In the genomic region with DNA sequence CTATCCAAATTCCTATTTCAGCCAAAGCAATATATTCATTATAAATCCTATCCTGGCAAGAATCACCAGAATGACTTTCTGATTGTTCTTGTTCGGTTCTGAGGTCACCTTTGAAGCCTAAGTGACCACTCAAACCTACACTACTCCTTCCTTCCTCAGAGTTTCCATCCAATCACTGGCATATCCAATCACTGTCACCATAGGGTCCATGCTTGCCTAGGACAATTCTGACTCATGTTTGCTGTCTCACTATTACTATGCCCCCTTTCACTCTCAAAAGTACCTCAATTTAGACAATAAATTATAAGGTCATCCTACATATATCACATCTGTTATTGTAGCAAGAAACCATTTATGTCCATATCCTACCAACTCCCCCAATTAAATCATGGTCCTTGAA, we compare ENCODE assay signal across 15 cellular contexts. TPM values are rescaled to one million over a fixed set of nuclear protein-coding genes. Genes with fewer than 3 reads are reported as not detected.
DNase-seq lines count a peak whose midpoint lies in the region; ATAC-seq and TF ChIP-seq lines count a peak whose summit lies in the region.
"Had no signal": no experiment of that assay in that cellular context is flagged by ENCODE, and none has a peak within 500 bp of the region (broad histone marks: within the 10 kb centered on the region; RNA-seq: fewer than 3 reads in every experiment).

No MANE protein-coding gene starts in this region.

- no peaks in the 10 kb centered on the region for H3K4me1 ChIP-seq in PC-9 (replicated peaks; ENCODE audit: insufficient read depth)
- no peaks in the 10 kb centered on the region for H3K4me1 ChIP-seq in MM.1S (ENCODE audit: low read length)

- H3K4me3 Mint-ChIP-seq in activated T-cell treated with anti-CD3 and anti-CD28 coated beads, Interleukin-2, amount 50 U/mL, for 4 hours: no peak overlapping the region
- no peak overlapping the region for H3K4me3 Mint-ChIP-seq in activated T-helper 17 cell treated with anti-CD3 and anti-CD28 coated beads, Interleukin-2, amount 50 U/mL, for 72 hours
- no peak overlapping the region for H3K4me3 Mint-ChIP-seq in stimulated activated memory B cell treated with anti-CD40 and anti-IgM and Interleukin-4, amounts not matched to agents 10 μg/mL and 1 μg/mL and 100 μg/mL, for 72 hours

- no peak for DNase-seq in activated T-cell treated with anti-CD3 and anti-CD28 coated beads, Interleukin-2, amount 50 U/mL, for 4 hours
- DNase-seq in activated T-cell treated with anti-CD3 and anti-CD28 coated beads, Interleukin-2, amount 50 U/mL, for 48 hours: no peak
- DNase-seq in PC-9 (no peak), MM.1S (no peak), HCEC 1CT (no peak)
- DNase-seq: C1 segment of cervical spinal cord, DMS 273 treated with DMSO at 0.1 percent for 48 hours, GF-D8, KBM-7, NCI-H1436, NCI-H2029, NCI-H774 had no signal

- H3K9ac ChIP-seq in MM.1S (ENCODE audit: low read length): no peak overlapping the region

- no peaks in the 10 kb centered on the region for H3K27me3 ChIP-seq in PC-9 (ENCODE audit: insufficient read depth, low read depth)
- no peaks in the 10 kb centered on the region for H3K27me3 ChIP-seq in MM.1S (replicated peaks; ENCODE audit: insufficient read depth, low read length)

- H3K36me3 Mint-ChIP-seq in activated T-cell treated with anti-CD3 and anti-CD28 coated beads, Interleukin-2, amount 50 U/mL, for 4 hours (ENCODE audit: insufficient read depth): no peaks in the 10 kb centered on the region
- no peaks in the 10 kb centered on the region for H3K36me3 Mint-ChIP-seq in activated T-helper 17 cell treated with anti-CD3 and anti-CD28 coated beads, Interleukin-2, amount 50 U/mL, for 72 hours (ENCODE audit: low read depth)
- H3K36me3 Mint-ChIP-seq in stimulated activated memory B cell treated with anti-CD40 and anti-IgM and Interleukin-4, amounts not matched to agents 10 μg/mL and 1 μg/mL and 100 μg/mL, for 72 hours: no peaks in the 10 kb centered on the region

- H3K36me3 ChIP-seq in PC-9 (ENCODE audit: low read depth): no peaks in the 10 kb centered on the region
- no peaks in the 10 kb centered on the region for H3K36me3 ChIP-seq in MM.1S (replicated peaks; ENCODE audit: insufficient read depth, low read length)

- peak overlapping the region; percentile 5 for H3K27ac Mint-ChIP-seq in activated T-helper 17 cell treated with anti-CD3 and anti-CD28 coated beads, Interleukin-2, amount 50 U/mL, for 72 hours
- H3K27ac Mint-ChIP-seq in stimulated activated memory B cell treated with anti-CD40 and anti-IgM and Interleukin-4, amounts not matched to agents 10 μg/mL and 1 μg/mL and 100 μg/mL, for 72 hours: no peak overlapping the region

- H3F3A ChIP-seq in PC-9 (ENCODE audit: insufficient read depth, low read depth): no peaks in the 10 kb centered on the region
- H3F3A ChIP-seq in MM.1S (ENCODE audit: insufficient read depth, low read length): no peaks in the 10 kb centered on the region

- POLR2A ChIA-PET in PC-9 (lab: Charles Lee; ENCODE audit: unreplicated experiment): no interaction called here

- H3K27ac ChIP-seq in PC-9 (no peak overlapping the region), MM.1S (ENCODE audit: low read length) (no peak overlapping the region)

- CTCF ChIA-PET in PC-9 (lab: Charles Lee): no interaction called here

- peak; percentile 60 to 80 for ATAC-seq in activated T-cell treated with anti-CD3 and anti-CD28 coated beads, Interleukin-2, amount 50 U/mL, for 4 hours
- peak; percentile 46 for ATAC-seq in GM18868 (IDR thresholded peaks at IDR 0.05; ENCODE audit: unreplicated experiment)
- peak; percentile 94 for ATAC-seq in activated T-helper 17 cell treated with anti-CD3 and anti-CD28 coated beads, Interleukin-2, amount 50 U/mL, for 72 hours (replicated peaks)
- ATAC-seq in stimulated activated memory B cell treated with anti-CD40 and anti-IgM and Interleukin-4, amounts not matched to agents 10 μg/mL and 1 μg/mL and 100 μg/mL, for 72 hours: peak; percentile 70

- H3K4me2 ChIP-seq in PC-9 (no peak overlapping the region), MM.1S (ENCODE audit: low read depth, low read length) (no peak overlapping the region)

- H3K4me3 ChIP-seq in PC-9 (no peak overlapping the region), MM.1S (ENCODE audit: low read length) (no peak overlapping the region)

- H3K9me3 Mint-ChIP-seq in activated T-cell treated with anti-CD3 and anti-CD28 coated beads, Interleukin-2, amount 50 U/mL, for 4 hours: no peaks in the 10 kb centered on the region
- H3K9me3 Mint-ChIP-seq in activated T-helper 17 cell treated with anti-CD3 and anti-CD28 coated beads, Interleukin-2, amount 50 U/mL, for 72 hours: no peaks in the 10 kb centered on the region
- H3K9me3 Mint-ChIP-seq in stimulated activated memory B cell treated with anti-CD40 and anti-IgM and Interleukin-4, amounts not matched to agents 10 μg/mL and 1 μg/mL and 100 μg/mL, for 72 hours: no peaks in the 10 kb centered on the region

- no TSS peak for BruUV-seq in PC-9 (replicated peaks; lab: Mats Ljungman, UMichigan)

- TF ChIP-seq CTCF in PC-9 (conservative IDR thresholded peaks at IDR 0.05) (no peak), MM.1S (IDR thresholded peaks at IDR 0.05; ENCODE audit: low read length) (no peak)

- peaks cover 20% of the 10 kb centered on the region for H3K79me2 ChIP-seq in PC-9 (ENCODE audit: low read depth)
- H3K79me2 ChIP-seq in MM.1S (ENCODE audit: low read length): no peaks in the 10 kb centered on the region

- no peaks in the 10 kb centered on the region for H3K9me2 ChIP-seq in PC-9 (ENCODE audit: insufficient read depth)
- H3K9me2 ChIP-seq in MM.1S (replicated peaks; ENCODE audit: insufficient read depth, low read length): no peaks in the 10 kb centered on the region

- intact Hi-C loops in PC-9 (cut with micrococcal nuclease; ENCODE audit: unreplicated experiment): no loop called here

- peaks cover 47% of the 10 kb centered on the region for H3K4me1 Mint-ChIP-seq in activated T-cell treated with anti-CD3 and anti-CD28 coated beads, Interleukin-2, amount 50 U/mL, for 4 hours (ENCODE audit: low read depth)
- H3K4me1 Mint-ChIP-seq in activated T-helper 17 cell treated with anti-CD3 and anti-CD28 coated beads, Interleukin-2, amount 50 U/mL, for 72 hours: peaks cover 35% of the 10 kb centered on the region
- peaks cover 61% of the 10 kb centered on the region for H3K4me1 Mint-ChIP-seq in stimulated activated memory B cell treated with anti-CD40 and anti-IgM and Interleukin-4, amounts not matched to agents 10 μg/mL and 1 μg/mL and 100 μg/mL, for 72 hours

- no peaks in the 10 kb centered on the region for H3K9me3 ChIP-seq in PC-9 (ENCODE audit: insufficient read depth, low read depth)
- no peaks in the 10 kb centered on the region for H3K9me3 ChIP-seq in MM.1S (replicated peaks; ENCODE audit: insufficient read depth, low read length)

- H2AFZ ChIP-seq in PC-9: no peak overlapping the region
- no peak overlapping the region for H2AFZ ChIP-seq in MM.1S (ENCODE audit: low read length)

- peaks cover 4% of the 10 kb centered on the region; the same call in 1 of the 2 replicates for H4K20me1 ChIP-seq in PC-9 (ENCODE audit: insufficient read depth)
- no peaks in the 10 kb centered on the region for H4K20me1 ChIP-seq in MM.1S (ENCODE audit: insufficient read depth, low read length)

- no peaks in the 10 kb centered on the region for H3K27me3 Mint-ChIP-seq in activated T-cell treated with anti-CD3 and anti-CD28 coated beads, Interleukin-2, amount 50 U/mL, for 4 hours (ENCODE audit: low read depth)
- no peaks in the 10 kb centered on the region for H3K27me3 Mint-ChIP-seq in activated T-helper 17 cell treated with anti-CD3 and anti-CD28 coated beads, Interleukin-2, amount 50 U/mL, for 72 hours
- no peaks in the 10 kb centered on the region for H3K27me3 Mint-ChIP-seq in stimulated activated memory B cell treated with anti-CD40 and anti-IgM and Interleukin-4, amounts not matched to agents 10 μg/mL and 1 μg/mL and 100 μg/mL, for 72 hours

RNA-seq across cellular contexts. Expression of a gene that starts 58.9 kb away (rescaled TPM):
- 10 to 100 TPM; 12.3 to 14.1 (median 14.1) TPM for total RNA-seq in activated T-cell treated with anti-CD3 and anti-CD28 coated beads, Interleukin-2, amount 50 U/mL, for 4 hours
- total RNA-seq in activated T-helper 17 cell treated with anti-CD3 and anti-CD28 coated beads, Interleukin-2, amount 50 U/mL, for 72 hours: 1 to 10 TPM; 8.4 to 9.4 TPM
- 22.1 and 24.4 TPM in 2 replicates for total RNA-seq in PC-9 (2021)
